ENCODE assay signal across 34 cellular contexts in genomic region chr1:107096690-107097089, GRCh38. TPM values are rescaled to one million over a fixed set of nuclear protein-coding genes. Genes with fewer than 3 reads are reported as not detected.
"Had no signal": no experiment of that assay in that cellular context is flagged by ENCODE, and none has a peak within 500 bp of the region (broad histone marks: within the 10 kb centered on the region; RNA-seq: fewer than 3 reads in every experiment).

No MANE protein-coding gene starts in this region.

- H3K9me3 Mint-ChIP-seq: activated CD4-positive, alpha-beta T cell treated with anti-CD3 and anti-CD28 coated beads, Interleukin-2, amount 10 ng/mL, durations not matched to agents 24 days and 14 days; activated naive CD8-positive, alpha-beta T cell treated with anti-CD3 and anti-CD28 coated beads for 36 hours; activated T-helper 17 cell treated with anti-CD3 and anti-CD28 coated beads, Interleukin-2, amount 50 U/mL, for 72 hours; central memory CD8-positive, alpha-beta T cell had no signal

- ATAC-seq: activated CD8-positive, alpha-beta T cell treated with anti-CD3 and anti-CD28 coated beads for 36 hours; activated T-cell treated with anti-CD3 and anti-CD28 coated beads, Interleukin-2, amount 50 U/mL, for 72 hours; activated T-helper 17 cell treated with anti-CD3 and anti-CD28 coated beads, Interleukin-2, amount 50 U/mL, for 72 hours; Right ventricle myocardium inferior; SK-N-SH treated with all-trans-retinoic acid at 6 μM for 48 hours had no signal

- H3K4me3 Mint-ChIP-seq: activated CD4-positive, alpha-beta T cell treated with anti-CD3 and anti-CD28 coated beads, Interleukin-2, amount 10 ng/mL, durations not matched to agents 24 days and 14 days; activated CD8-positive, alpha-beta T cell treated with anti-CD3 and anti-CD28 coated beads for 36 hours; activated naive CD8-positive, alpha-beta T cell treated with anti-CD3 and anti-CD28 coated beads for 36 hours; activated T-cell treated with anti-CD3 and anti-CD28 coated beads, Interleukin-2, amount 50 U/mL, for 72 hours; activated T-helper 17 cell treated with anti-CD3 and anti-CD28 coated beads, Interleukin-2, amount 50 U/mL, for 72 hours; central memory CD8-positive, alpha-beta T cell had no signal

- H3K27ac Mint-ChIP-seq: activated CD4-positive, alpha-beta T cell treated with anti-CD3 and anti-CD28 coated beads, Interleukin-2, amount 10 ng/mL, durations not matched to agents 24 days and 14 days; activated CD8-positive, alpha-beta T cell treated with anti-CD3 and anti-CD28 coated beads for 36 hours; activated naive CD8-positive, alpha-beta T cell treated with anti-CD3 and anti-CD28 coated beads for 36 hours; activated T-cell treated with anti-CD3 and anti-CD28 coated beads, Interleukin-2, amount 50 U/mL, for 72 hours; activated T-helper 17 cell treated with anti-CD3 and anti-CD28 coated beads, Interleukin-2, amount 50 U/mL, for 72 hours had no signal

- DNase-seq: activated CD4-positive, alpha-beta T cell treated with anti-CD3 and anti-CD28 coated beads, Interleukin-2, amount 10 ng/mL, durations not matched to agents 24 days and 14 days; activated CD4-positive, alpha-beta T cell treated with anti-CD3 and anti-CD28 coated beads, Interleukin-2, amount 50 U/mL, for 4 hours; activated CD8-positive, alpha-beta T cell treated with anti-CD3 and anti-CD28 coated beads for 36 hours; activated effector memory CD4-positive, alpha-beta T cell treated with anti-CD3 and anti-CD28 coated beads, Interleukin-2, amount 50 U/mL, for 16 hours; activated naive CD4-positive, alpha-beta T cell; activated naive CD4-positive, alpha-beta T cell treated with anti-CD3 and anti-CD28 coated beads, Interleukin-2, amount 50 U/mL, for 16 hours; activated naive CD8-positive, alpha-beta T cell treated with anti-CD3 and anti-CD28 coated beads for 36 hours; activated T-cell treated with anti-CD3 and anti-CD28 coated beads, Interleukin-2, amount 50 U/mL, for 1 hour; activated T-cell treated with anti-CD3 and anti-CD28 coated beads, Interleukin-2, amount 50 U/mL, for 72 hours; amniotic stem cell; MG63; NCI-H1048; NCI-H1105 treated with DMSO at 0.1 percent for 48 hours; NCI-H1694; NCI-H1930; NCI-H2081 treated with DMSO at 0.1 percent for 48 hours; NCI-H226; NCI-H446 treated with DMSO at 0.1 percent for 48 hours; NCI-H524; NCI-H69; SIG-M5; SW 1271; T-helper 1 cell; T-helper 2 cell; T-helper 9 cell had no signal

- H3K27me3 ChIP-seq: ascending aorta, cardiac muscle cell, MG63 had no signal

- H3K4me3 ChIP-seq: ascending aorta, cardiac muscle cell, MG63 had no signal

- H3K4me1 Mint-ChIP-seq: activated CD4-positive, alpha-beta T cell treated with anti-CD3 and anti-CD28 coated beads, Interleukin-2, amount 10 ng/mL, durations not matched to agents 24 days and 14 days; activated T-helper 17 cell treated with anti-CD3 and anti-CD28 coated beads, Interleukin-2, amount 50 U/mL, for 72 hours; central memory CD8-positive, alpha-beta T cell had no signal

- H3K27me3 Mint-ChIP-seq: activated CD4-positive, alpha-beta T cell treated with anti-CD3 and anti-CD28 coated beads, Interleukin-2, amount 10 ng/mL, durations not matched to agents 24 days and 14 days; activated naive CD8-positive, alpha-beta T cell treated with anti-CD3 and anti-CD28 coated beads for 36 hours had no signal

- H3K4me1 ChIP-seq: ascending aorta had no signal

- H3K9me3 ChIP-seq: ascending aorta, MG63 had no signal

- H3K36me3 ChIP-seq: ascending aorta, cardiac muscle cell, MG63 had no signal

- H3K27ac ChIP-seq: ascending aorta, cardiac muscle cell, RWPE1 had no signal

RNA-seq across cellular contexts. Expression of gene NTNG1, which starts 44.1 kb away (rescaled TPM):
- total RNA-seq: activated CD4-positive, alpha-beta T cell treated with anti-CD3 and anti-CD28 coated beads, Interleukin-2, amount 10 ng/mL, durations not matched to agents 24 days and 14 days; activated T-helper 17 cell treated with anti-CD3 and anti-CD28 coated beads, Interleukin-2, amount 50 U/mL, for 72 hours; ascending aorta; chondrocyte; SK-MEL-5 had no signal
- polyA plus RNA-seq: cardiac muscle cell had no signal
